10 cellular contexts compared by ENCODE assay signal in genomic region chr15:78069052-78069414, GRCh38. TPM values are rescaled to one million over a fixed set of nuclear protein-coding genes. Genes with fewer than 3 reads are reported as not detected.
DNase-seq lines count a peak whose midpoint lies in the region; TF ChIP-seq lines count a peak whose summit lies in the region.
"Had no signal": no experiment of that assay in that cellular context is flagged by ENCODE, and none has a peak within 500 bp of the region (broad histone marks: within the 10 kb centered on the region; RNA-seq: fewer than 3 reads in every experiment).

No MANE protein-coding gene starts in this region.

- H3K9me3 Mint-ChIP-seq in MCF 10A (ENCODE audit: unreplicated experiment) (no peaks in the 10 kb centered on the region), immature natural killer cell (no peaks in the 10 kb centered on the region), type B pancreatic cell (no peaks in the 10 kb centered on the region)
- H3K9me3 Mint-ChIP-seq: natural killer cell treated with Interleukin-12 subunit alpha and Interleukin-12 subunit beta and Interleukin-15 and Interleukin-18, amount 100 ng/mL, for 72 hours had no signal

- no peaks in the 10 kb centered on the region for H3K27me3 ChIP-seq in mammary epithelial cell (ENCODE audit: insufficient read depth, low read length)
- H3K27me3 ChIP-seq in Peyer's patch = no peaks in the 10 kb centered on the region

- H3K27ac Mint-ChIP-seq in MCF 10A (ENCODE audit: low read depth, unreplicated experiment) (peak overlapping the region; percentile 13), immature natural killer cell (peak overlapping the region in 1 of 6 donors; percentile 92), type B pancreatic cell (peak overlapping the region; percentile 37)

- DNase-seq in MCF 10A (ENCODE audit: unreplicated experiment) (no peak), mammary epithelial cell (no peak), Peyer's patch (no peak), immature natural killer cell (no peak), type B pancreatic cell (ENCODE audit: extremely low spot score, unreplicated experiment) (no peak), putamen (ENCODE audit: low spot score) (no peak), NCI-H510A treated with DMSO at 0.1 percent for 48 hours (lab: John Stamatoyannopoulos, UW) (no peak), erythroblast (lab: John Stamatoyannopoulos, UW) (no peak)

- H3K9ac ChIP-seq in mammary epithelial cell (ENCODE audit: insufficient read depth, low read length) = no peak overlapping the region

- H3K4me3 Mint-ChIP-seq in MCF 10A (ENCODE audit: unreplicated experiment) = no peak overlapping the region
- peak overlapping the region; percentile 77 to 82 (median 81) for H3K4me3 Mint-ChIP-seq in immature natural killer cell
- no peak overlapping the region for H3K4me3 Mint-ChIP-seq in type B pancreatic cell
- H3K4me3 Mint-ChIP-seq: natural killer cell treated with Interleukin-12 subunit alpha and Interleukin-12 subunit beta and Interleukin-15 and Interleukin-18, amount 100 ng/mL, for 72 hours had no signal

- no peaks in the 10 kb centered on the region for H3K9me3 ChIP-seq in mammary epithelial cell (replicated peaks; ENCODE audit: insufficient read depth, low read length)
- no peaks in the 10 kb centered on the region for H3K9me3 ChIP-seq in Peyer's patch

- TF ChIP-seq POLR2A in Peyer's patch (IDR thresholded peaks at IDR 0.05) (no peak), erythroblast (IDR thresholded peaks at IDR 0.05; ENCODE audit: low read length) (no peak)

- no peak overlapping the region for H3K27ac ChIP-seq in mammary epithelial cell (ENCODE audit: insufficient read depth, low read depth, low read length)
- H3K27ac ChIP-seq in Peyer's patch = peak overlapping the region; percentile 61 to 87 (median 75)

- in situ Hi-C loops in mammary epithelial cell (cut with MboI; ENCODE audit: low sequenced_read_pairs in 2 of 2) = no loop called here

- TF ChIP-seq CTCF in MCF 10A (IDR thresholded peaks at IDR 0.05; ENCODE audit: unreplicated experiment) (no peak), mammary epithelial cell (conservative IDR thresholded peaks at IDR 0.05 in 1 of 2, IDR thresholded peaks at IDR 0.05 in 1 of 2; ENCODE audit: extremely low read depth in 1 of 2, insufficient read depth in 1 of 2, low read depth in 1 of 2, low read length in 2 of 2) (no peak), Peyer's patch (IDR thresholded peaks at IDR 0.05) (no peak), type B pancreatic cell (conservative IDR thresholded peaks at IDR 0.05) (no peak)

- H4K20me1 ChIP-seq in mammary epithelial cell (ENCODE audit: insufficient read depth, low read length) = no peaks in the 10 kb centered on the region

- 84% methylated on average over 7 of the region's 7 CpGs for whole genome bisulfite sequencing in mammary epithelial cell (ENCODE audit: low coverage, missing lambda C conversion rate)

- CTCF ChIA-PET in MCF 10A (lab: Yijun Ruan, JAX) (interaction anchor here (0.6 to 1.1 kb wide), 2 partner anchors 37 to 57 kb away, joined by 3 read pairs; no protein-coding TSS in a partner anchor), mammary epithelial cell (lab: Charles Lee; ENCODE audit: low non-redundant PET) (no interaction called here)

- BruUV-seq in MCF 10A (replicated peaks; lab: Mats Ljungman, UMichigan) (no TSS peak), mammary epithelial cell (replicated peaks; lab: Mats Ljungman, UMichigan) (no TSS peak)

- intact Hi-C loops in MCF 10A (cut with micrococcal nuclease) = loop anchor here (5.0 kb wide), 1 partner anchor 62 kb away; no protein-coding TSS in a partner anchor
- intact Hi-C loops in mammary epithelial cell (cut with micrococcal nuclease) = no loop called here

- no peak overlapping the region for H3K4me2 ChIP-seq in mammary epithelial cell (ENCODE audit: insufficient read depth, low read depth, low read length)

- H3K36me3 ChIP-seq in mammary epithelial cell (ENCODE audit: insufficient read depth, low read length) = no peaks in the 10 kb centered on the region
- no peaks in the 10 kb centered on the region for H3K36me3 ChIP-seq in Peyer's patch

- H3K4me1 Mint-ChIP-seq in MCF 10A (ENCODE audit: insufficient read depth, unreplicated experiment) (peaks cover 52% of the 10 kb centered on the region), immature natural killer cell (peaks cover 10 to 25% of the 10 kb centered on the region in 2 donors), type B pancreatic cell (ENCODE audit: unreplicated experiment) (peaks cover 20% of the 10 kb centered on the region)

- no peak overlapping the region for H3K4me3 ChIP-seq in mammary epithelial cell (replicated peaks in 1 of 3; ENCODE audit: insufficient read depth in 1 of 3, low read depth in 2 of 3, low read length in 3 of 3)
- H3K4me3 ChIP-seq in Peyer's patch = peak overlapping the region in 1 of 4 donors; percentile 15

- dilution Hi-C loops in mammary epithelial cell (cut with HindIII; ENCODE audit: low sequenced_read_pairs) = no loop called here

- H3K27me3 Mint-ChIP-seq in MCF 10A (ENCODE audit: insufficient read depth, unreplicated experiment) (no peaks in the 10 kb centered on the region), immature natural killer cell (ENCODE audit: low read depth in 3 of 3) (peaks cover 0 to 5% (median 2%) of the 10 kb centered on the region in 3 donors), type B pancreatic cell (no peaks in the 10 kb centered on the region)
- H3K27me3 Mint-ChIP-seq: natural killer cell treated with Interleukin-12 subunit alpha and Interleukin-12 subunit beta and Interleukin-15 and Interleukin-18, amount 100 ng/mL, for 72 hours had no signal

- H2AFZ ChIP-seq in mammary epithelial cell (ENCODE audit: low read depth, low read length) = no peak overlapping the region

- H3K79me2 ChIP-seq in mammary epithelial cell (ENCODE audit: insufficient read depth, low read length) = peaks cover 86% of the 10 kb centered on the region

- peaks cover 17% of the 10 kb centered on the region for H3K4me1 ChIP-seq in mammary epithelial cell (ENCODE audit: insufficient read depth, low read length)
- peaks cover 2 to 99% (median 32%) of the 10 kb centered on the region in 4 donors for H3K4me1 ChIP-seq in Peyer's patch

- H3K36me3 Mint-ChIP-seq in MCF 10A (ENCODE audit: insufficient read depth, unreplicated experiment) (peaks cover 18% of the 10 kb centered on the region), immature natural killer cell (no peaks in the 10 kb centered on the region), type B pancreatic cell (no peaks in the 10 kb centered on the region)
- H3K36me3 Mint-ChIP-seq: natural killer cell treated with Interleukin-12 subunit alpha and Interleukin-12 subunit beta and Interleukin-15 and Interleukin-18, amount 100 ng/mL, for 72 hours had no signal

- POLR2A ChIA-PET in MCF 10A (lab: Yijun Ruan, JAX) = interaction anchor here (0.5 to 1.2 kb wide), 3 partner anchors 8 to 1855 kb away, joined by 3 read pairs; no protein-coding TSS in a partner anchor

RNA-seq across cellular contexts. Expression of gene TBC1D2B, which starts 8.5 kb away (rescaled TPM):
- 21.2 and 21.6 TPM in 2 replicates for total RNA-seq in MCF 10A (2022)
- total RNA-seq in mammary epithelial cell = 10 to 100 TPM; 15.7 to 24.0 TPM
- polyA plus RNA-seq in mammary epithelial cell = 11.8 TPM
- 10.3 TPM for polyA minus RNA-seq in mammary epithelial cell
- 10 to 100 TPM; 52.9 to 94.9 (median 72.4) TPM for total RNA-seq in Peyer's patch
- 10 to 100 TPM in 1 of 3 donors, 1 to 10 TPM in 2; 3.5 to 10.2 (median 7.8) TPM for polyA plus RNA-seq in immature natural killer cell
- 17.4 and 22.1 TPM in 2 replicates for total RNA-seq in type B pancreatic cell (ENCODE audit: low replicate concordance)

RNA-seq across cellular contexts. Expression of gene SH2D7, which starts 23.3 kb away (rescaled TPM):
- total RNA-seq in MCF 10A (2022) = not detected in 2 replicates
- not detected for total RNA-seq in mammary epithelial cell
- not detected for polyA plus RNA-seq in mammary epithelial cell
- not detected for polyA minus RNA-seq in mammary epithelial cell
- total RNA-seq in Peyer's patch = 1 to 10 TPM; 3.3 to 7.7 (median 4.6) TPM
- polyA plus RNA-seq in immature natural killer cell = not detected
- not detected in 2 replicates for total RNA-seq in type B pancreatic cell (ENCODE audit: low replicate concordance)
- total RNA-seq: bronchial epithelial cell; natural killer cell treated with Interleukin-12 subunit alpha and Interleukin-12 subunit beta and Interleukin-15 and Interleukin-18, amount 100 ng/mL, for 72 hours had no signal

Comparison
In these comparisons a context has a peak if more than half of its experiments do, and no peak if none do; other contexts are left out.
1. H3K4me3 Mint-ChIP-seq: peak in immature natural killer cell (5 of 5); none in MCF 10A (single experiment) and type B pancreatic cell (single experiment).